25 cellular contexts compared by ENCODE assay signal in genomic region chr17:48326311-48326710, GRCh38.
"Had no signal": no experiment of that assay in that cellular context is flagged by ENCODE, and none has a peak within 500 bp of the region (broad histone marks: within the 10 kb centered on the region; RNA-seq: fewer than 3 reads in every experiment).

No MANE protein-coding gene starts in this region.

- H3K4me3 ChIP-seq: coronary artery, dorsolateral prefrontal cortex, esophagus squamous epithelium, gastrocnemius medialis, heart right ventricle, left lung, lower lobe of right lung, mucosa of descending colon had no signal

- H3K4me1 ChIP-seq: esophagus squamous epithelium, gastrocnemius medialis, heart right ventricle, left lung, lower lobe of right lung had no signal

- FAIRE-seq: islet of Langerhans, keratinocyte had no signal

- H3K36me3 ChIP-seq: esophagus squamous epithelium, gastrocnemius medialis, heart right ventricle, left lung, lower lobe of right lung had no signal

- H3K27ac ChIP-seq: coronary artery, dorsolateral prefrontal cortex, epithelial cell of prostate, esophagus squamous epithelium, gastrocnemius medialis, heart right ventricle, left lung, lower lobe of right lung had no signal

- ATAC-seq: esophagus mucosa, gastrocnemius medialis, heart right ventricle, left cardiac atrium, left lung, left ventricle myocardium superior, lower lobe of right lung, mucosa of descending colon had no signal

- H3K9me3 ChIP-seq: esophagus squamous epithelium, gastrocnemius medialis, heart right ventricle, left lung, lower lobe of right lung, mucosa of descending colon had no signal

- DNase-seq: dermis blood vessel endothelial cell; dorsolateral prefrontal cortex; effector CD4-positive, alpha-beta T cell; effector memory CD4-positive, alpha-beta T cell; erythroblast; esophagus squamous epithelium; foreskin fibroblast; foreskin melanocyte; gastrocnemius medialis; glutamatergic neuron; head of caudate nucleus; heart right ventricle; hippocampal formation; left cardiac atrium; left lung; left ventricle myocardium superior; lower lobe of right lung; mesenchymal stem cell; mucosa of descending colon; naive B cell had no signal
